ENCODE assay signal across 8 cellular contexts in the genomic region with DNA sequence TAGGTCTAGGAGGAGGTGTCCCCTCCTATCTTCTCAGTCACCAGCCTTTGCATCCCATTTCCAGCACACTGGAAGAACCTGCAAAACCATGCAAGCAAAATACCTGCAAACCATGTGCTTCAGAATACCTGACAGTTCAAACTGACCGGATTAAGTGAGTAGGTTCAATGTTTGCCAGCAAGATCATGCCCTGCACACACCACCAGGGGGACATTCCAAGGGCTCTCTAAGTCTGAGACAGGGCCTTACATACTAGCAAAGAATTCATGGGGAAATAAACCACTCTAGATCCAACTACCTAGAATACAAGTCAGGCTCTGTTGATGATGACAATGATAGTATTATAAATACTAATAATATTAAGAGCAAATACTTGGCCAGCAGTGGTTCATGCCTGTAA. TPM values are rescaled to one million over a fixed set of nuclear protein-coding genes. Genes with fewer than 3 reads are reported as not detected.
DNase-seq lines count a peak whose midpoint lies in the region; ATAC-seq and TF ChIP-seq lines count a peak whose summit lies in the region.

No MANE protein-coding gene starts in this region.

- H3K27me3 Mint-ChIP-seq in type B pancreatic cell: no peaks in the 10 kb centered on the region

- TF ChIP-seq CTCF in foreskin keratinocyte (conservative IDR thresholded peaks at IDR 0.05) (peak; percentile 58), type B pancreatic cell (conservative IDR thresholded peaks at IDR 0.05) (peak; percentile 69)

- peak; percentile 17 for DNase-seq in activated naive CD4-positive, alpha-beta T cell treated with anti-CD3 and anti-CD28 coated beads, Interleukin-2, amount 50 U/mL, for 16 hours
- DNase-seq in activated naive CD4-positive, alpha-beta T cell treated with anti-CD3 and anti-CD28 coated beads, Interleukin-2, amount 50 U/mL, for 72 hours (ENCODE audit: low spot score in 2 of 2): no peak
- peak; percentile 28 for DNase-seq in RPMI8226
- peak in 1 of 2 donors; percentile 26 for DNase-seq in foreskin keratinocyte
- no peak for DNase-seq in type B pancreatic cell (ENCODE audit: extremely low spot score, unreplicated experiment)
- DNase-seq in stimulated activated CD4-positive, alpha-beta T cell treated with anti-CD3 and anti-CD28 coated beads, Interleukin-2, amount 100 ng/mL, for 48 hours: no peak
- DNase-seq in middle frontal gyrus (ENCODE audit: extremely low spot score, low spot score): no peak
- no peak for DNase-seq in NK-92 (lab: John Stamatoyannopoulos, UW; ENCODE audit: unreplicated experiment)

- no peaks in the 10 kb centered on the region for H3K4me1 Mint-ChIP-seq in type B pancreatic cell (ENCODE audit: unreplicated experiment)

- H3K4me1 ChIP-seq in foreskin keratinocyte: no peaks in the 10 kb centered on the region

- no peaks in the 10 kb centered on the region for H3K27me3 ChIP-seq in foreskin keratinocyte

- H3K36me3 Mint-ChIP-seq in activated naive CD4-positive, alpha-beta T cell treated with anti-CD3 and anti-CD28 coated beads, Interleukin-2, amount 50 U/mL, for 72 hours: no peaks in the 10 kb centered on the region
- no peaks in the 10 kb centered on the region for H3K36me3 Mint-ChIP-seq in type B pancreatic cell

- peak overlapping the region in 1 of 2 donors; percentile 10 for H3K27ac Mint-ChIP-seq in activated naive CD4-positive, alpha-beta T cell treated with anti-CD3 and anti-CD28 coated beads, Interleukin-2, amount 50 U/mL, for 72 hours
- H3K27ac Mint-ChIP-seq in type B pancreatic cell: no peak overlapping the region

- no peaks in the 10 kb centered on the region for H3K9me3 Mint-ChIP-seq in activated naive CD4-positive, alpha-beta T cell treated with anti-CD3 and anti-CD28 coated beads, Interleukin-2, amount 50 U/mL, for 72 hours
- no peaks in the 10 kb centered on the region for H3K9me3 Mint-ChIP-seq in type B pancreatic cell

- no peak for ATAC-seq in activated naive CD4-positive, alpha-beta T cell treated with anti-CD3 and anti-CD28 coated beads, Interleukin-2, amount 50 U/mL, for 72 hours
- ATAC-seq in foreskin keratinocyte: peak; percentile 67

- H3K27ac ChIP-seq in foreskin keratinocyte: no peak overlapping the region

- no peak overlapping the region for H3K4me3 Mint-ChIP-seq in type B pancreatic cell

RNA-seq across cellular contexts. Expression of a gene that starts 27.6 kb away (rescaled TPM):
- total RNA-seq in activated naive CD4-positive, alpha-beta T cell treated with anti-CD3 and anti-CD28 coated beads, Interleukin-2, amount 50 U/mL, for 72 hours: 10 to 100 TPM; 34.2 to 52.7 TPM
- total RNA-seq in foreskin keratinocyte (7.3 and 8.0 TPM in 2 replicates), type B pancreatic cell (ENCODE audit: low replicate concordance) (16.1 and 19.3 TPM in 2 replicates)
- 2.7 and 3.2 TPM in 2 replicates for polyA plus RNA-seq in foreskin keratinocyte

RNA-seq across cellular contexts. Expression of a gene that starts 59.9 kb away (rescaled TPM):
- 10 to 100 TPM; 21.0 to 23.4 TPM for total RNA-seq in activated naive CD4-positive, alpha-beta T cell treated with anti-CD3 and anti-CD28 coated beads, Interleukin-2, amount 50 U/mL, for 72 hours
- total RNA-seq in foreskin keratinocyte (7.9 and 8.6 TPM in 2 replicates), type B pancreatic cell (ENCODE audit: low replicate concordance) (20.5 and 20.7 TPM in 2 replicates)
- polyA plus RNA-seq in foreskin keratinocyte: 1.9 and 2.2 TPM in 2 replicates

Comparison
In these comparisons a context has a peak if more than half of its experiments do, and no peak if none do; other contexts are left out.
1. DNase-seq: peak in activated naive CD4-positive, alpha-beta T cell treated with anti-CD3 and anti-CD28 coated beads, Interleukin-2, amount 50 U/mL, for 16 hours (single experiment) and RPMI8226 (single experiment); none in activated naive CD4-positive, alpha-beta T cell treated with anti-CD3 and anti-CD28 coated beads, Interleukin-2, amount 50 U/mL, for 72 hours (0 of 2), type B pancreatic cell (single experiment), stimulated activated CD4-positive, alpha-beta T cell treated with anti-CD3 and anti-CD28 coated beads, Interleukin-2, amount 100 ng/mL, for 48 hours (0 of 2), middle frontal gyrus (single experiment) and NK-92 (single experiment).